Comparison of ENCODE assay signal across 9 cellular contexts in the genomic region with DNA sequence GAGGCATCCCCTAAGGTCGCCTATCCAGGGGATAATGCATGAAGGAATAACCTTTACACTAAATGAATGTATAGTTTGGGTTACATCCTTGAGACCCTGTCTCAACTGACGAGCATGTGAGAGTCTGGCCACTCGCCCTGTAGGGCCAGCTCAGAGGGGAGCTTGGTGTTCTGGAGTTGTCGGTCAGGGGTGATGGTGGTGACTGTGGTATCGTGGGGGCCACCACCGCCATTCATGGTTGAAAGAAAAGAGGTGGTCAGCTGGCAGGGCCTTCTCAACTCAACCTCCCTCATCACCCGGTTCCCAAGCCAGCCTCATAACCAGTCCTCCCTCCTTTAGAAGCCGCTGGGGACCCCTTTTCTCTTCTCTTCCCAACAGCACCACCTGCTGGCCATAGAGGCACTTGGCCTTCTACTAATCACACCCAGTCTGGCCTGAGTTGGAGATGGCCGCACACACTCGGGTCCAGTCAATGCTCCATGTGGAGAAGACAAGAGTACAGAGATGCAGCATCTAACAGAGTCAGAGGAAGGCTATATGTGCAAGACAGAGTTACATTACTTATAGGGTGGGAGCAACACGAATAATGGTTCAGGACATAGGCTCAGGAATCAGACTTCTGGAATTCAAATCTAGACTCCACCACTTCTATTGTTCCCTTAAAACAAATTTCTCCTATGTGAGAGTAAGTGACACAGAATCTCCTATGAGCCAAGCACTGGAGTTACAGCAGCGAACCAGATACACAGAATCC. TPM values are rescaled to one million over a fixed set of nuclear protein-coding genes. Genes with fewer than 3 reads are reported as not detected.
DNase-seq lines count a peak whose midpoint lies in the region; ATAC-seq, FAIRE-seq and TF ChIP-seq lines count a peak whose summit lies in the region.
"Not testable (repeated sequence)": the region's sequence is repeated elsewhere in the genome, so short reads cannot be mapped to it uniquely, and the experiment has no call there.
"Had no signal": no experiment of that assay in that cellular context is flagged by ENCODE, and none has a peak within 500 bp of the region (broad histone marks: within the 10 kb centered on the region; RNA-seq: fewer than 3 reads in every experiment).

No MANE protein-coding gene starts in this region.

- not testable (repeated sequence) for H3K27ac ChIP-seq in KMS-11, hepatocyte, pancreas

- H3K9me2 ChIP-seq in hepatocyte (replicated peaks; ENCODE audit: insufficient read depth) = not testable (repeated sequence)

- CTCF ChIA-PET in activated CD4-positive, alpha-beta T cell treated with anti-CD3 and anti-CD28 coated beads for 36 hours (lab: Charles Lee) = interaction anchor here (0.5 to 2.3 kb wide), 13 partner anchors 8 to 369 kb away, joined by 3 to 11 read pairs (median 4); partner anchors contain the start of genes LCE7A, LORICRIN and SMCP

- TF ChIP-seq CTCF in GM06990 (IDR thresholded peaks at IDR 0.05; ENCODE audit: insufficient read depth, low read length, poor library complexity, severe bottlenecking) = peak; percentile 66
- TF ChIP-seq CTCF in KMS-11 (conservative IDR thresholded peaks at IDR 0.05; ENCODE audit: low read depth, low read length) = peak; percentile 93
- TF ChIP-seq CTCF in bronchial epithelial cell (IDR thresholded peaks at IDR 0.05; ENCODE audit: insufficient read depth, low read length, severe bottlenecking) = peak; percentile 59
- peak; percentile 11 for TF ChIP-seq CTCF in hepatocyte (IDR thresholded peaks at IDR 0.05; ENCODE audit: poor library complexity)
- peak; percentile 13 to 39 (median 28) for TF ChIP-seq CTCF in pancreas (IDR thresholded peaks at IDR 0.05)

- 50% methylated on average over 12 of the region's 12 CpGs for WGBS in hepatocyte (ENCODE audit: low lambda C conversion rate, missing lambda C conversion rate)
- WGBS in pancreas, 2 donors = 40 to 42% methylated on average over 12 of the region's 12 CpGs

- H3K36me3 Mint-ChIP-seq in activated CD4-positive, alpha-beta T cell treated with anti-CD3 and anti-CD28 coated beads for 36 hours (ENCODE audit: low read depth) = not testable (repeated sequence)

- H3K27ac Mint-ChIP-seq in activated CD4-positive, alpha-beta T cell treated with anti-CD3 and anti-CD28 coated beads for 36 hours = not testable (repeated sequence)

- H3K4me1 Mint-ChIP-seq in activated CD4-positive, alpha-beta T cell treated with anti-CD3 and anti-CD28 coated beads for 36 hours = not testable (repeated sequence)

- H3K9me3 ChIP-seq in hepatocyte (ENCODE audit: low read depth); pancreas: not testable (repeated sequence)

- POLR2A ChIA-PET in activated CD4-positive, alpha-beta T cell treated with anti-CD3 and anti-CD28 coated beads for 36 hours (lab: Charles Lee) = not testable (repeated sequence)

- H3K36me3 ChIP-seq in GM06990 (ENCODE audit: control insufficient read depth, insufficient read depth, low read length); KMS-11 (ENCODE audit: insufficient read depth); bronchial epithelial cell (ENCODE audit: control insufficient read depth, insufficient read depth, low read length); hepatocyte (replicated peaks; ENCODE audit: insufficient read depth, low read depth); pancreas: not testable (repeated sequence)

- not testable (repeated sequence) for H3K4me2 ChIP-seq in KMS-11, hepatocyte

- peak; percentile 81 for FAIRE-seq in bronchial epithelial cell (lab: Jason Lieb, UNC)
- not testable (repeated sequence) for FAIRE-seq in pancreas (lab: Jason Lieb, UNC)

- intact Hi-C loops in activated CD4-positive, alpha-beta T cell treated with anti-CD3 and anti-CD28 coated beads for 36 hours (cut with DNase I, micrococcal nuclease) = loop anchor here (10.0 kb wide), 2 partner anchors 314 to 574 kb away; no protein-coding TSS in a partner anchor
- intact Hi-C loops in pancreas (cut with DNase I) = not testable (repeated sequence)

- H3K4me1 ChIP-seq in KMS-11 (ENCODE audit: low read depth, poor library complexity, severe bottlenecking) = peaks cover 15% of the 10 kb centered on the region
- not testable (repeated sequence) for H3K4me1 ChIP-seq in hepatocyte (ENCODE audit: insufficient read depth); pancreas

- not testable (repeated sequence) for H3K9me3 Mint-ChIP-seq in activated CD4-positive, alpha-beta T cell treated with anti-CD3 and anti-CD28 coated beads for 36 hours (ENCODE audit: low read depth)

- not testable (repeated sequence) for H2AFZ ChIP-seq in KMS-11 (ENCODE audit: low read depth); hepatocyte

- DNase-seq in GM06990 (ENCODE audit: extremely low read depth, insufficient read length); bronchial epithelial cell (ENCODE audit: low read depth); hepatocyte (ENCODE audit: low spot score): not testable (repeated sequence)
- DNase-seq in NOMO-1 (lab: John Stamatoyannopoulos, UW; ENCODE audit: unreplicated experiment in 2 of 2) (peak; percentile 11 to 23), pancreas (peak in 2 of 6 donors; percentile 13 to 29)
- DNase-seq in activated CD4-positive, alpha-beta T cell treated with anti-CD3 and anti-CD28 coated beads for 36 hours = peak; percentile 57

- H3K27me3 Mint-ChIP-seq in activated CD4-positive, alpha-beta T cell treated with anti-CD3 and anti-CD28 coated beads for 36 hours = peaks cover 11% of the 10 kb centered on the region

- H4K20me1 ChIP-seq in KMS-11 (ENCODE audit: insufficient read depth); hepatocyte (ENCODE audit: insufficient read depth, poor library complexity, severe bottlenecking): not testable (repeated sequence)

- not testable (repeated sequence) for H3K27me3 ChIP-seq in GM06990 (replicated peaks; ENCODE audit: control insufficient read depth, insufficient read depth, low read length); KMS-11 (ENCODE audit: insufficient read depth, low read depth); bronchial epithelial cell (ENCODE audit: control insufficient read depth, insufficient read depth, low read length); hepatocyte; pancreas

- not testable (repeated sequence) for H3K9ac ChIP-seq in KMS-11

- not testable (repeated sequence) for H3K4me3 Mint-ChIP-seq in activated CD4-positive, alpha-beta T cell treated with anti-CD3 and anti-CD28 coated beads for 36 hours

- ATAC-seq in activated CD4-positive, alpha-beta T cell treated with anti-CD3 and anti-CD28 coated beads for 36 hours = not testable (repeated sequence)
- peak in 3 of 4 donors; percentile 58 to 78 (median 64) for ATAC-seq in pancreas

- not testable (repeated sequence) for H3K79me2 ChIP-seq in KMS-11 (ENCODE audit: insufficient read depth, low read depth); hepatocyte

- not testable (repeated sequence) for H3K4me3 ChIP-seq in GM06990 (replicated peaks; ENCODE audit: low read depth, low read length); KMS-11 (IDR thresholded peaks at IDR 0.05; ENCODE audit: insufficient read depth, low read depth, low read length); bronchial epithelial cell (ENCODE audit: low read depth, low read length); hepatocyte; pancreas

RNA-seq across cellular contexts. Expression of gene PRR9, which starts 11.9 kb away (rescaled TPM):
- total RNA-seq in activated CD4-positive, alpha-beta T cell treated with anti-CD3 and anti-CD28 coated beads for 36 hours = not detected
- not detected in 2 replicates for total RNA-seq in bronchial epithelial cell
- total RNA-seq in hepatocyte = not detected in 2 replicates
- polyA plus RNA-seq in hepatocyte = 0.33 TPM in 1 of 2 replicates, not detected in the other
- total RNA-seq in pancreas = not detected
- polyA plus RNA-seq in pancreas = not detected
- total RNA-seq: occipital lobe, urinary bladder had no signal
- polyA plus RNA-seq: urinary bladder had no signal

RNA-seq across cellular contexts. Expression of gene LELP1, which starts 26.0 kb away (rescaled TPM):
- total RNA-seq in activated CD4-positive, alpha-beta T cell treated with anti-CD3 and anti-CD28 coated beads for 36 hours = not detected
- total RNA-seq in bronchial epithelial cell = not detected in 2 replicates
- not detected in 2 replicates for total RNA-seq in hepatocyte
- polyA plus RNA-seq in hepatocyte = not detected in 2 replicates
- not detected for total RNA-seq in pancreas
- not detected for polyA plus RNA-seq in pancreas
- total RNA-seq: occipital lobe, urinary bladder had no signal
- polyA plus RNA-seq: urinary bladder had no signal

RNA-seq across cellular contexts. Expression of gene LORICRIN, which starts 30.2 kb away (rescaled TPM):
- total RNA-seq in activated CD4-positive, alpha-beta T cell treated with anti-CD3 and anti-CD28 coated beads for 36 hours = not detected
- not detected in 2 replicates for total RNA-seq in bronchial epithelial cell
- not detected in 2 replicates for total RNA-seq in hepatocyte
- polyA plus RNA-seq in hepatocyte = not detected in 2 replicates
- not detected for total RNA-seq in pancreas
- not detected for polyA plus RNA-seq in pancreas
- total RNA-seq: occipital lobe, urinary bladder had no signal
- polyA plus RNA-seq: urinary bladder had no signal

Comparison
In these comparisons a context has a peak if more than half of its experiments do, and no peak if none do; other contexts are left out.
1. CTCF ChIP-seq: peak in every context shown above with its lines; median percentile 93 in KMS-11; 66 in GM06990; 59 in bronchial epithelial cell; 28 in pancreas; 11 in hepatocyte.